12 cellular contexts compared by ENCODE assay signal in the genomic region with DNA sequence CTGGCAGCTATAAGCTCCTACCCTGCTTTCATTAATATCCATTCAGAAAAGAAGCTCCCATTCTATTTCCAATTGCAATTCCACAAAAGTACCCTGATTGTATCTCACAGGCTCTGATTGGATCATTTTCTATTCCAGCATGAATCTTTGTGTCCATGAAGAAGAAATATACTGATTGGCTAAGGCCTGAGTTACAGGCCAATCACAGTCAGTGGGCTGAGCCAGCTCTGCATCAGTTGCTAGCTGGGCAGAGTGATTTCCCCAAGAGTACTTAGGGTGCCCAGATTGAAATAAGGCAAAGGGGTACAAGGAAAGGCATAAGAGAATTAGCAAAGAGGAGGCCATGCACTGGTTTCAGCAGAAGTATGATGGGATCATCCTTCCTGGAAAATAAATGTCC. TPM values are rescaled to one million over a fixed set of nuclear protein-coding genes. Genes with fewer than 3 reads are reported as not detected.
DNase-seq lines count a peak whose midpoint lies in the region; ATAC-seq, FAIRE-seq and TF ChIP-seq lines count a peak whose summit lies in the region.
"Had no signal": no experiment of that assay in that cellular context is flagged by ENCODE, and none has a peak within 500 bp of the region (broad histone marks: within the 10 kb centered on the region; RNA-seq: fewer than 3 reads in every experiment).

No MANE protein-coding gene starts in this region.

- no peak for TF ChIP-seq RAD21 in K562 (CRISPR knock-in tag; conservative IDR thresholded peaks at IDR 0.05 in 1 of 2, IDR thresholded peaks at IDR 0.05 in 1 of 2)

- no peaks in the 10 kb centered on the region for H3K27me3 Mint-ChIP-seq in type B pancreatic cell

- no peaks in the 10 kb centered on the region for H3K36me3 ChIP-seq in K562 (ENCODE audit: control insufficient read depth, insufficient read depth, low read length)

- BruUV-seq in K562 (replicated peaks; lab: Mats Ljungman, UMichigan) = no TSS peak

- TF ChIP-seq POLR2A in K562 (conservative IDR thresholded peaks at IDR 0.05) (no peak), lower leg skin (IDR thresholded peaks at IDR 0.05) (no peak)

- H3K9me3 Mint-ChIP-seq in type B pancreatic cell = no peaks in the 10 kb centered on the region
- H3K9me3 Mint-ChIP-seq: activated T-cell treated with anti-CD3 and anti-CD28 coated beads, Interleukin-2, amount 50 U/mL, for 72 hours; CD8-positive, alpha-beta memory T cell had no signal

- DNase-seq in ACHN (peak; percentile 45), K562 (ENCODE audit: extremely low read depth in 1 of 4, low spot score in 3 of 4) (peak in 1 of 4 experiments; percentile 11), midbrain (lab: John Stamatoyannopoulos, UW) (no peak), T1000 (lab: John Stamatoyannopoulos, UW) (no peak), lower leg skin (ENCODE audit: low spot score in 2 of 2) (no peak), type B pancreatic cell (ENCODE audit: extremely low spot score, unreplicated experiment) (no peak)
- DNase-seq: activated T-cell treated with anti-CD3 and anti-CD28 coated beads, Interleukin-2, amount 50 U/mL, for 72 hours; CD8-positive, alpha-beta memory T cell; PC-9; psoas muscle had no signal

- H3K4me1 ChIP-seq in K562 (replicated peaks in 1 of 2; ENCODE audit: control insufficient read depth in 2 of 2, insufficient read depth in 2 of 2, low read length in 2 of 2) = no peaks in the 10 kb centered on the region
- H3K4me1 ChIP-seq: psoas muscle had no signal

- H3K4me3 ChIP-seq in K562 (no peak overlapping the region), lower leg skin (ENCODE audit: low read depth, poor library complexity, severe bottlenecking) (no peak overlapping the region)
- H3K4me3 ChIP-seq: PC-9, psoas muscle had no signal

- FAIRE-seq in K562 (lab: Jason Lieb, UNC) = no peak

- ATAC-seq in GM19025 (IDR thresholded peaks at IDR 0.05; ENCODE audit: low read depth, unreplicated experiment) (peak; percentile 92), HG03097 (IDR thresholded peaks at IDR 0.05; ENCODE audit: low FRiP score, unreplicated experiment) (peak; percentile 71), K562 (no peak)
- ATAC-seq: psoas muscle had no signal

- no peaks in the 10 kb centered on the region for H4K20me1 ChIP-seq in K562 (replicated peaks; ENCODE audit: control insufficient read depth, insufficient read depth, low read length)

- no peaks in the 10 kb centered on the region for H3K36me3 Mint-ChIP-seq in type B pancreatic cell
- H3K36me3 Mint-ChIP-seq: CD8-positive, alpha-beta memory T cell had no signal

- no peaks in the 10 kb centered on the region for H3K79me2 ChIP-seq in K562 (ENCODE audit: control insufficient read depth, insufficient read depth, low read length)

- H2AFZ ChIP-seq in K562 (ENCODE audit: low read depth, low read length) = no peak overlapping the region
- H2AFZ ChIP-seq: PC-9 had no signal

- TF ChIP-seq CTCF in K562 (IDR thresholded peaks at IDR 0.05 in 2 of 3, conservative IDR thresholded peaks at IDR 0.05 in 1 of 3; ENCODE audit: insufficient read depth in 2 of 3, low read depth in 1 of 3, low read length in 3 of 3) = no peak
- no peak for TF ChIP-seq CTCF in lower leg skin (IDR thresholded peaks at IDR 0.05)
- TF ChIP-seq CTCF in type B pancreatic cell (conservative IDR thresholded peaks at IDR 0.05) = no peak

- no peak overlapping the region for H3K4me2 ChIP-seq in K562 (ENCODE audit: insufficient read depth, low read length)
- H3K4me2 ChIP-seq: PC-9 had no signal

- no peaks in the 10 kb centered on the region for H3K9me3 ChIP-seq in K562 (replicated peaks; ENCODE audit: control insufficient read depth, insufficient read depth, low read depth, low read length)
- H3K9me3 ChIP-seq: psoas muscle had no signal

- no peak for TF ChIP-seq EP300 in K562 (IDR thresholded peaks at IDR 0.05; ENCODE audit: low read length)

- in situ Hi-C loops in ACHN (cut with HindIII; ENCODE audit: low pct_ligation_motif_present, low pct_unique_long_range_greater_than_20kb, low sequenced_read_pairs) (no loop called here), K562 (cut with MboI) (no loop called here)

- H3K4me1 Mint-ChIP-seq in type B pancreatic cell (ENCODE audit: unreplicated experiment) = no peaks in the 10 kb centered on the region
- H3K4me1 Mint-ChIP-seq: CD8-positive, alpha-beta memory T cell had no signal

- intact Hi-C loops in K562 (cut with micrococcal nuclease) (no loop called here), lower leg skin (cut with DNase I; ENCODE audit: low total_unique reads) (no loop called here)

- no peak overlapping the region for H3K4me3 Mint-ChIP-seq in type B pancreatic cell
- H3K4me3 Mint-ChIP-seq: activated T-cell treated with anti-CD3 and anti-CD28 coated beads, Interleukin-2, amount 50 U/mL, for 72 hours; CD8-positive, alpha-beta memory T cell had no signal

- H3K9ac ChIP-seq in K562 (ENCODE audit: insufficient read depth in 1 of 2, low read depth in 2 of 2, low read length in 2 of 2) = no peak overlapping the region

- no peak overlapping the region for H3K27ac Mint-ChIP-seq in type B pancreatic cell
- H3K27ac Mint-ChIP-seq: activated T-cell treated with anti-CD3 and anti-CD28 coated beads, Interleukin-2, amount 50 U/mL, for 72 hours; CD8-positive, alpha-beta memory T cell had no signal

- no peak overlapping the region for H3K27ac ChIP-seq in K562 (ENCODE audit: extremely low read depth, low read depth, low read length)
- H3K27ac ChIP-seq: PC-9, psoas muscle had no signal

- H3K27me3 ChIP-seq in K562 (ENCODE audit: control insufficient read depth in 2 of 2, insufficient read depth in 2 of 2, low read length in 2 of 2) = no peaks in the 10 kb centered on the region

- no peaks in the 10 kb centered on the region for H3K9me1 ChIP-seq in K562 (ENCODE audit: control insufficient read depth, insufficient read depth, low read length)

- POLR2A ChIA-PET in K562 (lab: Yijun Ruan, JAX) = interaction anchor here (0.6 kb wide), 1 partner anchor 15 kb away, joined by 3 read pairs; a partner anchor contains a TSS

- CTCF ChIA-PET in K562 (lab: Yijun Ruan, JAX; ENCODE audit: low intra/inter-chr PET ratio) = no interaction called here

RNA-seq across cellular contexts. Expression of a gene that starts 14.4 kb away (rescaled TPM):
- not detected in 2 replicates for total RNA-seq in K562 (2011; cell fraction: chromatin; rRNA removed; ENCODE audit: low replicate concordance)
- not detected in 2 replicates for total RNA-seq in K562 (2011; cell fraction: nucleolus; rRNA removed)
- total RNA-seq in K562 (2011; cell fraction: nucleoplasm; rRNA removed) = not detected in 2 replicates
- total RNA-seq in K562 (2014; rRNA removed) (not detected in 2 replicates), K562 (2014; rRNA removed; fragmentation: Illumina TruSeq; extraction: Trizol) (0.03 and 0.07 TPM in 2 replicates), K562 (2015; rRNA removed; fragmentation: Illumina TruSeq; extraction: Trizol) (not detected in 2 replicates), K562 (2021) (not detected in 2 replicates), lower leg skin (under 1 TPM in 3 of 4 donors, not detected in 1; 0.17 to 0.42 (median 0.17) TPM), type B pancreatic cell (ENCODE audit: low replicate concordance) (0.22 and 0.81 TPM in 2 replicates)
- polyA plus RNA-seq in K562 (2011; rRNA removed) (not detected in 2 replicates), K562 (2014; fragmentation: Illumina TruSeq; extraction: Trizol) (not detected in 2 replicates), K562 (2014; fragmentation: Nextera tagmentation; extraction: Ambion mirVana) (not detected), K562 (2014; rRNA removed) (not detected in 2 replicates)
- polyA plus RNA-seq in K562 (2011; cell fraction: cytosol; rRNA removed) = not detected in 2 replicates
- polyA plus RNA-seq in K562 (2011; cell fraction: nucleus; rRNA removed) = not detected in 2 replicates
- polyA plus RNA-seq in K562 (2012) = 0.03 and 0.05 TPM in 2 replicates
- polyA minus RNA-seq in K562 (2011; rRNA and poly(A)+ RNA removed) = not detected in 2 replicates
- polyA minus RNA-seq in K562 (2011; cell fraction: cytosol; rRNA and poly(A)+ RNA removed) = not detected in 2 replicates
- not detected in 2 replicates for polyA minus RNA-seq in K562 (2011; cell fraction: nucleus; rRNA and poly(A)+ RNA removed)
- total RNA-seq: activated T-cell treated with anti-CD3 and anti-CD28 coated beads, Interleukin-2, amount 50 U/mL, for 72 hours; CD8-positive, alpha-beta memory T cell; PC-9 had no signal
- polyA plus RNA-seq: CD8-positive, alpha-beta memory T cell had no signal

RNA-seq across cellular contexts. Expression of a gene that starts 14.9 kb away (rescaled TPM):
- total RNA-seq in K562 (2011; cell fraction: chromatin; rRNA removed; ENCODE audit: low replicate concordance) = not detected in 2 replicates
- total RNA-seq in K562 (2011; cell fraction: nucleolus; rRNA removed) = not detected in 2 replicates
- not detected in 2 replicates for total RNA-seq in K562 (2011; cell fraction: nucleoplasm; rRNA removed)
- total RNA-seq in K562 (2014; rRNA removed) (not detected in 2 replicates), K562 (2014; rRNA removed; fragmentation: Illumina TruSeq; extraction: Trizol) (not detected in 2 replicates), K562 (2015; rRNA removed; fragmentation: Illumina TruSeq; extraction: Trizol) (not detected in 2 replicates), K562 (2021) (not detected in 2 replicates), lower leg skin (under 1 TPM in 1 of 4 donors, not detected in 3; 0.34 TPM), type B pancreatic cell (ENCODE audit: low replicate concordance) (not detected in 2 replicates)
- polyA plus RNA-seq in K562 (2011; rRNA removed) (not detected in 2 replicates), K562 (2014; fragmentation: Illumina TruSeq; extraction: Trizol) (not detected in 2 replicates), K562 (2014; fragmentation: Nextera tagmentation; extraction: Ambion mirVana) (under 1 TPM; 0.10 to 0.14 TPM), K562 (2014; rRNA removed) (not detected in 2 replicates)
- polyA plus RNA-seq in K562 (2011; cell fraction: cytosol; rRNA removed) = not detected in 2 replicates
- polyA plus RNA-seq in K562 (2011; cell fraction: nucleus; rRNA removed) = not detected in 2 replicates
- 0.03 and 0.14 TPM in 2 replicates for polyA plus RNA-seq in K562 (2012)
- polyA minus RNA-seq in K562 (2011; rRNA and poly(A)+ RNA removed) = not detected in 2 replicates
- not detected in 2 replicates for polyA minus RNA-seq in K562 (2011; cell fraction: cytosol; rRNA and poly(A)+ RNA removed)
- not detected in 2 replicates for polyA minus RNA-seq in K562 (2011; cell fraction: nucleus; rRNA and poly(A)+ RNA removed)
- total RNA-seq: activated T-cell treated with anti-CD3 and anti-CD28 coated beads, Interleukin-2, amount 50 U/mL, for 72 hours; CD8-positive, alpha-beta memory T cell; PC-9; psoas muscle had no signal
- polyA plus RNA-seq: CD8-positive, alpha-beta memory T cell had no signal

RNA-seq across cellular contexts. Expression of a gene that starts 25.4 kb away (rescaled TPM):
- total RNA-seq in K562 (2011; cell fraction: chromatin; rRNA removed; ENCODE audit: low replicate concordance) = 0.76 and 1.6 TPM in 2 replicates
- 0.33 and 0.39 TPM in 2 replicates for total RNA-seq in K562 (2011; cell fraction: nucleolus; rRNA removed)
- total RNA-seq in K562 (2011; cell fraction: nucleoplasm; rRNA removed) = 0.29 and 0.31 TPM in 2 replicates
- 0.41 and 0.86 TPM in 2 replicates for total RNA-seq in K562 (2014; rRNA removed)
- total RNA-seq in K562 (2014; rRNA removed; fragmentation: Illumina TruSeq; extraction: Trizol) = 2.4 and 2.5 TPM in 2 replicates
- total RNA-seq in K562 (2015; rRNA removed; fragmentation: Illumina TruSeq; extraction: Trizol) = 1.1 and 1.7 TPM in 2 replicates
- total RNA-seq in K562 (2021) = 1.0 and 1.5 TPM in 2 replicates
- 1.8 and 2.9 TPM in 2 replicates for polyA plus RNA-seq in K562 (2011; rRNA removed)
- polyA plus RNA-seq in K562 (2011; cell fraction: cytosol; rRNA removed) = 0.33 and 0.86 TPM in 2 replicates
- 0.51 and 1.1 TPM in 2 replicates for polyA plus RNA-seq in K562 (2011; cell fraction: nucleus; rRNA removed)
- 1.00 and 1.2 TPM in 2 replicates for polyA plus RNA-seq in K562 (2012)
- 2.1 and 2.5 TPM in 2 replicates for polyA plus RNA-seq in K562 (2014; fragmentation: Illumina TruSeq; extraction: Trizol)
- 1 to 10 TPM; 3.7 to 4.4 TPM for polyA plus RNA-seq in K562 (2014; fragmentation: Nextera tagmentation; extraction: Ambion mirVana)
- 1.2 and 3.7 TPM in 2 replicates for polyA plus RNA-seq in K562 (2014; rRNA removed)
- 0.96 and 1.2 TPM in 2 replicates for polyA minus RNA-seq in K562 (2011; rRNA and poly(A)+ RNA removed)
- polyA minus RNA-seq in K562 (2011; cell fraction: cytosol; rRNA and poly(A)+ RNA removed) = 0.76 TPM in 1 of 2 replicates, not detected in the other
- 0.40 and 0.56 TPM in 2 replicates for polyA minus RNA-seq in K562 (2011; cell fraction: nucleus; rRNA and poly(A)+ RNA removed)
- under 1 TPM in 2 of 4 donors, not detected in 2; 0.49 to 0.62 TPM for total RNA-seq in lower leg skin
- 1.9 and 2.7 TPM in 2 replicates for total RNA-seq in type B pancreatic cell (ENCODE audit: low replicate concordance)

RNA-seq across cellular contexts. Expression of a gene that starts 25.6 kb away (rescaled TPM):
- 17.2 and 42.9 TPM in 2 replicates for total RNA-seq in K562 (2011; cell fraction: chromatin; rRNA removed; ENCODE audit: low replicate concordance)
- total RNA-seq in K562 (2011; cell fraction: nucleolus; rRNA removed) = 9.3 and 10.5 TPM in 2 replicates
- 16.9 and 22.6 TPM in 2 replicates for total RNA-seq in K562 (2011; cell fraction: nucleoplasm; rRNA removed)
- total RNA-seq in K562 (2014; rRNA removed) (14.5 and 24.6 TPM in 2 replicates), K562 (2014; rRNA removed; fragmentation: Illumina TruSeq; extraction: Trizol) (33.4 and 50.2 TPM in 2 replicates), K562 (2015; rRNA removed; fragmentation: Illumina TruSeq; extraction: Trizol) (32.2 and 35.4 TPM in 2 replicates), K562 (2021) (60.8 and 66.7 TPM in 2 replicates), lower leg skin (10 to 100 TPM; 12.1 to 23.2 (median 21.0) TPM), type B pancreatic cell (ENCODE audit: low replicate concordance) (86.3 and 134 TPM in 2 replicates)
- polyA plus RNA-seq in K562 (2011; rRNA removed) (8.1 and 19.3 TPM in 2 replicates), K562 (2014; fragmentation: Illumina TruSeq; extraction: Trizol) (49.1 and 56.9 TPM in 2 replicates), K562 (2014; fragmentation: Nextera tagmentation; extraction: Ambion mirVana) (10 to 100 TPM in 1 of 2 experiments, 1 to 10 TPM in 1; 7.7 to 16.2 TPM), K562 (2014; rRNA removed) (15.2 and 24.2 TPM in 2 replicates)
- polyA plus RNA-seq in K562 (2011; cell fraction: cytosol; rRNA removed) = 4.8 and 6.1 TPM in 2 replicates
- polyA plus RNA-seq in K562 (2011; cell fraction: nucleus; rRNA removed) = 8.5 and 10.6 TPM in 2 replicates
- 29.8 and 56.2 TPM in 2 replicates for polyA plus RNA-seq in K562 (2012)
- 16.1 and 24.4 TPM in 2 replicates for polyA minus RNA-seq in K562 (2011; rRNA and poly(A)+ RNA removed)
- polyA minus RNA-seq in K562 (2011; cell fraction: cytosol; rRNA and poly(A)+ RNA removed) = 9.9 and 15.4 TPM in 2 replicates
- polyA minus RNA-seq in K562 (2011; cell fraction: nucleus; rRNA and poly(A)+ RNA removed) = 22.5 and 42.8 TPM in 2 replicates

RNA-seq across cellular contexts. Expression of a gene that starts 56.8 kb away (rescaled TPM):
- not detected in 2 replicates for total RNA-seq in K562 (2011; cell fraction: chromatin; rRNA removed; ENCODE audit: low replicate concordance)
- not detected in 2 replicates for total RNA-seq in K562 (2011; cell fraction: nucleolus; rRNA removed)
- total RNA-seq in K562 (2011; cell fraction: nucleoplasm; rRNA removed) = not detected in 2 replicates
- total RNA-seq in K562 (2014; rRNA removed) (not detected in 2 replicates), K562 (2014; rRNA removed; fragmentation: Illumina TruSeq; extraction: Trizol) (not detected in 2 replicates), K562 (2015; rRNA removed; fragmentation: Illumina TruSeq; extraction: Trizol) (not detected in 2 replicates), K562 (2021) (0.96 and 1.2 TPM in 2 replicates), lower leg skin (100 to 1,000 TPM in 2 of 4 donors, 10 to 100 TPM in 2; 42.8 to 143 (median 80.2) TPM), type B pancreatic cell (ENCODE audit: low replicate concordance) (5.4 and 41.1 TPM in 2 replicates)
- polyA plus RNA-seq in K562 (2011; rRNA removed) (not detected in 2 replicates), K562 (2014; fragmentation: Illumina TruSeq; extraction: Trizol) (not detected in 2 replicates), K562 (2014; fragmentation: Nextera tagmentation; extraction: Ambion mirVana) (not detected), K562 (2014; rRNA removed) (not detected in 2 replicates)
- polyA plus RNA-seq in K562 (2011; cell fraction: cytosol; rRNA removed) = 0.09 and 0.34 TPM in 2 replicates
- not detected in 2 replicates for polyA plus RNA-seq in K562 (2011; cell fraction: nucleus; rRNA removed)
- polyA plus RNA-seq in K562 (2012) = not detected in 2 replicates
- polyA minus RNA-seq in K562 (2011; rRNA and poly(A)+ RNA removed) = not detected in 2 replicates
- not detected in 2 replicates for polyA minus RNA-seq in K562 (2011; cell fraction: cytosol; rRNA and poly(A)+ RNA removed)
- not detected in 2 replicates for polyA minus RNA-seq in K562 (2011; cell fraction: nucleus; rRNA and poly(A)+ RNA removed)
- total RNA-seq: CD8-positive, alpha-beta memory T cell had no signal
- polyA plus RNA-seq: CD8-positive, alpha-beta memory T cell had no signal
